ENCODE assay signal across 10 cellular contexts in the genomic region with DNA sequence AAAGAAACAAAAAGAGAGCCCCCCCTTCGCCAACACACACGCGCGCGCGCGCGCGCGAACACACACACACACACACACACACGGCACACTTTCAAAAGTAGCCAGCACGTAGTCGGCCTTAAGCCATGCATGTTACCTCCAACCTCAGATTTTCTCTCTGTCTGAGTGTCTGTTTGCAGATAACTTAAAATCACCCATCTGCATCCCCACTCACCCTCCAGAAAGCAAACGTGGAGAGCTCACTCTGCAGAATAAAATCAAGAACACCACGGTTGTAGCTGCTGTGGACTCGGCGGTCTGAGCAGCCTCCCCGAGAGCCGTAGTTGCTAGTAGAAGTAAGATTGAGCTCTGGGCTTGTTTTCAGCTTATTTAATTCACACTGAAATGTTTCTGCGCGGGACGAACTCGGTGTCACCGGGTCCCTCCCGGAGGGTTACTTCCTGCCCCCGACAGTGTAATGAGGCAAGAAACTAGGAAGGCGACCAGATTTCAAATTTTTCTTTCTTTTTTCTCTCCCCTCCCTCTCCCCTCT. TPM values are rescaled to one million over a fixed set of nuclear protein-coding genes. Genes with fewer than 3 reads are reported as not detected.
A peak's percentile ranks its signal among the peaks of the same experiment; 100 is the strongest.
DNase-seq lines count a peak whose midpoint lies in the region; ATAC-seq and TF ChIP-seq lines count a peak whose summit lies in the region.
"Had no signal": no experiment of that assay in that cellular context is flagged by ENCODE, and none has a peak within 500 bp of the region (broad histone marks: within the 10 kb centered on the region; RNA-seq: fewer than 3 reads in every experiment).

No MANE protein-coding gene starts in this region.

- H3K9me3 ChIP-seq in breast epithelium (no peaks in the 10 kb centered on the region), mammary epithelial cell (replicated peaks; ENCODE audit: insufficient read depth, low read length) (no peaks in the 10 kb centered on the region), esophagus (ENCODE audit: control insufficient read depth in 2 of 2, insufficient read depth in 1 of 2, low read depth in 1 of 2, low read length in 1 of 2) (no peaks in the 10 kb centered on the region), uterus (no peaks in the 10 kb centered on the region)

- H3K9me3 Mint-ChIP-seq in natural killer cell: no peaks in the 10 kb centered on the region
- H3K9me3 Mint-ChIP-seq: activated CD4-positive, alpha-beta memory T cell treated with anti-CD3 and anti-CD28 coated beads, Interleukin-2, amount 10 ng/mL, durations not matched to agents 7 days and 5 days had no signal

- in situ Hi-C loops in mammary epithelial cell (cut with MboI; ENCODE audit: low sequenced_read_pairs in 2 of 2): loop anchor here (25.0 kb wide), 6 partner anchors 772 to 1597 kb away; no protein-coding TSS in a partner anchor

- TF ChIP-seq CTCF in breast epithelium (IDR thresholded peaks at IDR 0.05): no peak
- no peak for TF ChIP-seq CTCF in mammary epithelial cell (conservative IDR thresholded peaks at IDR 0.05 in 1 of 2, IDR thresholded peaks at IDR 0.05 in 1 of 2; ENCODE audit: extremely low read depth in 1 of 2, insufficient read depth in 1 of 2, low read depth in 1 of 2, low read length in 2 of 2)
- TF ChIP-seq CTCF in natural killer cell (IDR thresholded peaks at IDR 0.05): no peak
- no peak for TF ChIP-seq CTCF in uterus (IDR thresholded peaks at IDR 0.05)

- dilution Hi-C loops in mammary epithelial cell (cut with HindIII; ENCODE audit: low sequenced_read_pairs): loop anchor here (25.0 kb wide), 1 partner anchor 772 kb away; no protein-coding TSS in a partner anchor

- H3K79me2 ChIP-seq in mammary epithelial cell (ENCODE audit: insufficient read depth, low read length): peaks cover 8% of the 10 kb centered on the region

- H3K36me3 ChIP-seq in breast epithelium (no peaks in the 10 kb centered on the region), mammary epithelial cell (ENCODE audit: insufficient read depth, low read length) (no peaks in the 10 kb centered on the region), esophagus (ENCODE audit: control insufficient read depth in 2 of 2, insufficient read depth in 2 of 2, low read length in 1 of 2) (peaks cover 0 to 6% of the 10 kb centered on the region in 2 donors), uterus (no peaks in the 10 kb centered on the region)
- H3K36me3 ChIP-seq: BLaER1 had no signal

- ATAC-seq in natural killer cell (no peak), GM21528 (IDR thresholded peaks at IDR 0.05; ENCODE audit: low FRiP score, unreplicated experiment) (no peak)

- DNase-seq in breast epithelium (ENCODE audit: low spot score in 2 of 2) (no peak), mammary epithelial cell (no peak), natural killer cell (no peak), uterus (no peak), NCI-H146 (lab: John Stamatoyannopoulos, UW) (no peak), NCI-H2171 treated with DMSO at 0.1 percent for 48 hours (lab: John Stamatoyannopoulos, UW) (no peak)
- DNase-seq: activated CD4-positive, alpha-beta memory T cell treated with anti-CD3 and anti-CD28 coated beads, Interleukin-2, amount 10 ng/mL, durations not matched to agents 7 days and 5 days had no signal

- no peak overlapping the region for H3K4me2 ChIP-seq in mammary epithelial cell (ENCODE audit: insufficient read depth, low read depth, low read length)
- H3K4me2 ChIP-seq: BLaER1 had no signal

- BruUV-seq in mammary epithelial cell (replicated peaks; lab: Mats Ljungman, UMichigan): no TSS peak

- CTCF ChIA-PET in mammary epithelial cell (lab: Charles Lee; ENCODE audit: low non-redundant PET): no interaction called here

- H3K4me3 ChIP-seq in breast epithelium (peak overlapping the region; percentile 69 to 77 (median 76)), mammary epithelial cell (replicated peaks in 1 of 3; ENCODE audit: insufficient read depth in 1 of 3, low read depth in 2 of 3, low read length in 3 of 3) (no peak overlapping the region), esophagus (ENCODE audit: low read depth in 1 of 2, low read length in 2 of 2) (peak overlapping the region; percentile 61 to 85), uterus (peak overlapping the region; percentile 80 to 97)
- H3K4me3 ChIP-seq: BLaER1 had no signal

- H3K4me3 Mint-ChIP-seq in natural killer cell: peak overlapping the region; percentile 74
- H3K4me3 Mint-ChIP-seq: activated CD4-positive, alpha-beta memory T cell treated with anti-CD3 and anti-CD28 coated beads, Interleukin-2, amount 10 ng/mL, durations not matched to agents 7 days and 5 days had no signal

- peak overlapping the region; percentile 74 to 84 for H3K27ac ChIP-seq in breast epithelium
- H3K27ac ChIP-seq in mammary epithelial cell (ENCODE audit: insufficient read depth, low read depth, low read length): no peak overlapping the region
- peak overlapping the region; percentile 68 to 89 for H3K27ac ChIP-seq in esophagus (ENCODE audit: low read depth in 2 of 2, low read length in 1 of 2)
- peak overlapping the region; percentile 96 to 100 for H3K27ac ChIP-seq in uterus
- H3K27ac ChIP-seq: BLaER1 had no signal

- no peaks in the 10 kb centered on the region for H4K20me1 ChIP-seq in mammary epithelial cell (ENCODE audit: insufficient read depth, low read length)

- H3K36me3 Mint-ChIP-seq in natural killer cell: no peaks in the 10 kb centered on the region

- H3K27me3 Mint-ChIP-seq in natural killer cell (ENCODE audit: low read depth in 2 of 2): peaks cover 62 to 76% of the 10 kb centered on the region in 2 donors

- no peak overlapping the region for H3K9ac ChIP-seq in mammary epithelial cell (ENCODE audit: insufficient read depth, low read length)
- H3K9ac ChIP-seq: BLaER1 had no signal

- intact Hi-C loops in breast epithelium (cut with DNase I; ENCODE audit: low total_unique reads): no loop called here
- intact Hi-C loops in mammary epithelial cell (cut with micrococcal nuclease): no loop called here
- intact Hi-C loops in natural killer cell (cut with micrococcal nuclease): no loop called here
- intact Hi-C loops in uterus (cut with DNase I; ENCODE audit: low total_unique reads): loop anchor here (2.0 kb wide), 1 partner anchor 253 kb away; no protein-coding TSS in a partner anchor

- H3K27ac Mint-ChIP-seq in natural killer cell: no peak overlapping the region
- H3K27ac Mint-ChIP-seq: activated CD4-positive, alpha-beta memory T cell treated with anti-CD3 and anti-CD28 coated beads, Interleukin-2, amount 10 ng/mL, durations not matched to agents 7 days and 5 days had no signal

- H3K4me1 ChIP-seq in breast epithelium (no peaks in the 10 kb centered on the region), mammary epithelial cell (ENCODE audit: insufficient read depth, low read length) (peaks cover 7% of the 10 kb centered on the region), esophagus (ENCODE audit: control insufficient read depth in 2 of 2, insufficient read depth in 2 of 2, low read length in 1 of 2) (no peaks in the 10 kb centered on the region), uterus (no peaks in the 10 kb centered on the region)

- no peak overlapping the region for H2AFZ ChIP-seq in mammary epithelial cell (ENCODE audit: low read depth, low read length)

- 76% methylated on average over 3 of the region's 27 CpGs for WGBS in mammary epithelial cell (ENCODE audit: low coverage, missing lambda C conversion rate)
- WGBS in esophagus, 2 donors: 3 to 7% methylated on average over 27 of the region's 27 CpGs

- peaks cover 13 to 20% of the 10 kb centered on the region in 2 donors for H3K4me1 Mint-ChIP-seq in natural killer cell

- no peak for TF ChIP-seq POLR2A in breast epithelium (IDR thresholded peaks at IDR 0.05)
- TF ChIP-seq POLR2A in uterus (IDR thresholded peaks at IDR 0.05): no peak

- H3K27me3 ChIP-seq in breast epithelium (no peaks in the 10 kb centered on the region), mammary epithelial cell (ENCODE audit: insufficient read depth, low read length) (no peaks in the 10 kb centered on the region), esophagus (ENCODE audit: control insufficient read depth in 1 of 2, insufficient read depth in 2 of 2, low read length in 2 of 2) (no peaks in the 10 kb centered on the region), uterus (no peaks in the 10 kb centered on the region)

RNA-seq across cellular contexts. Expression of gene MEIS1, which starts 5.2 kb away (rescaled TPM):
- total RNA-seq in breast epithelium (10 to 100 TPM; 23.0 to 37.9 (median 37.0) TPM), mammary epithelial cell (1 to 10 TPM; 4.3 to 4.4 TPM), natural killer cell (1 to 10 TPM; 2.0 to 5.4 (median 3.6) TPM), uterus (100 to 1,000 TPM; 110 to 418 (median 233) TPM)
- polyA plus RNA-seq in mammary epithelial cell (2.0 TPM), esophagus (10 to 100 TPM; 16.8 to 30.4 TPM)
- 8.0 TPM for polyA minus RNA-seq in mammary epithelial cell
- total RNA-seq: activated CD4-positive, alpha-beta memory T cell treated with anti-CD3 and anti-CD28 coated beads, Interleukin-2, amount 10 ng/mL, durations not matched to agents 7 days and 5 days had no signal

Comparison
In these comparisons a context has a peak if more than half of its experiments do, and no peak if none do; other contexts are left out.
1. H3K4me3 ChIP-seq: peak in breast epithelium (3 of 3), esophagus (2 of 2) and uterus (2 of 2); none in mammary epithelial cell (0 of 3).